8 cellular contexts compared by ENCODE assay signal in the genomic region with DNA sequence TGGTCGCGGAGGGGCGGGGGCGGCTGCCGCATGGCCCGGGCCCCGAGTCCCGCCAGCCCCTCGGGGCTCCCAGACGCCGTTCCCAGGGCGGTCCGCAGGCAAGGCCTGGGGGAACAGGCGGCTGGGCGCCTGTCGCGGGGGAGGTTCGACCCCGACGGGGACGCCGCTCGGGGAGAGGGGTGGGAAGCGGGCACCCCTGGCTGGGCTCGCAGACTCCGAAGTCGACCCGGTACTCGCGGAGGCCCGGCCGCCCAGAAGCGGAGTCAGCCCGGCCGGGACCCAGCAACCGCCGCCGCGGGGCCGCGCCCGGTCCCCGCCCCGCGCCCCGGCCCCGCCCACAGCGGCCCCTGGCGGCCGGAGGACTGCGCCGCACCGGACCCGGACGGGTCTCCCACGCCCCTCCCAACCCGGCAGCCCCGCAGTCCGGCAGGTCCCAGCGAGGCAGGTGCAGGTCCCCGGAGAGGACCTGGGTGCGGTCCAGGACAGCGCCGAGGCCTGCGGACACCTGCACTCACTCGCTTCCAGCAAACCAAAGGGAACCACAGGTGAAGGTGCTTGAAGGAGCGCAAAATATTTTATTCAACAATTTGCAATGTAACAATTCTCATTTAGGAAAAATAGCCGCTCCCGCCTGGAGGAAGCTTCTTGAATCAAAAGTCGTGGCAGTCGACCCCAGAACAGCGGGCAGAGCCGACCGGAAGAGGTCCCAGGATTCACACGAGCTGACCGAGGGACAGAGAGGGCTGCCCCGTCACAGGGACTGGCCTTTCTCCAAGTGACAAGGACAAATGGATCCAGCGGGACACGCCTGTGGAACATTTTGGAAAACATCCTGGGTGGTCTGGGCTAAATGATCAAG. TPM values are rescaled to one million over a fixed set of nuclear protein-coding genes. Genes with fewer than 3 reads are reported as not detected.
DNase-seq lines count a peak whose midpoint lies in the region; ATAC-seq and TF ChIP-seq lines count a peak whose summit lies in the region.

A gene with protein sequence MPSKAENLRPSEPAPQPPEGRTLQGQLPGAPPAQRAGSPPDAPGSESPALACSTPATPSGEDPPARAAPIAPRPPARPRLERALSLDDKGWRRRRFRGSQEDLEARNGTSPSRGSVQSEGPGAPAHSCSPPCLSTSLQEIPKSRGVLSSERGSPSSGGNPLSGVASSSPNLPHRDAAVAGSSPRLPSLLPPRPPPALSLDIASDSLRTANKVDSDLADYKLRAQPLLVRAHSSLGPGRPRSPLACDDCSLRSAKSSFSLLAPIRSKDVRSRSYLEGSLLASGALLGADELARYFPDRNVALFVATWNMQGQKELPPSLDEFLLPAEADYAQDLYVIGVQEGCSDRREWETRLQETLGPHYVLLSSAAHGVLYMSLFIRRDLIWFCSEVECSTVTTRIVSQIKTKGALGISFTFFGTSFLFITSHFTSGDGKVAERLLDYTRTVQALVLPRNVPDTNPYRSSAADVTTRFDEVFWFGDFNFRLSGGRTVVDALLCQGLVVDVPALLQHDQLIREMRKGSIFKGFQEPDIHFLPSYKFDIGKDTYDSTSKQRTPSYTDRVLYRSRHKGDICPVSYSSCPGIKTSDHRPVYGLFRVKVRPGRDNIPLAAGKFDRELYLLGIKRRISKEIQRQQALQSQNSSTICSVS (minus strand): TSS at position 296 of the 859 bp plus-strand sequence. CDS start 426 bp downstream, outside the sequence.

- no peaks in the 10 kb centered on the region for H3K27me3 ChIP-seq in esophagus (ENCODE audit: control insufficient read depth in 1 of 2, insufficient read depth in 2 of 2, low read length in 2 of 2)

- ATAC-seq in GM18868 (IDR thresholded peaks at IDR 0.05; ENCODE audit: unreplicated experiment) (peak; percentile 76), HG03175 (IDR thresholded peaks at IDR 0.05; ENCODE audit: unreplicated experiment) (peak; percentile 69)

- DNase-seq in AG10803 (ENCODE audit: low read depth): peak; percentile 72
- DNase-seq in NOMO-1 treated with dmso at 0.1 percent for 144 hours (lab: John Stamatoyannopoulos, UW; ENCODE audit: unreplicated experiment): peak; percentile 40
- peak; percentile 87 for DNase-seq in activated T-cell treated with anti-CD3 and anti-CD28 coated beads for 48 hours (ENCODE audit: low read depth)
- peak; percentile 73 for DNase-seq in myocyte (ENCODE audit: low read depth)
- peak; percentile 37 to 72 for DNase-seq in stimulated activated CD8-positive, alpha-beta memory T cell treated with anti-CD3 and anti-CD28 coated beads, Interleukin-7, amount 100 ng/mL, for 4 hours (ENCODE audit: low read depth in 2 of 2)

- peaks cover 0 to 17% of the 10 kb centered on the region in 2 donors for H3K4me1 ChIP-seq in esophagus (ENCODE audit: control insufficient read depth in 2 of 2, insufficient read depth in 2 of 2, low read length in 1 of 2)

- H3K4me3 ChIP-seq in AG10803 (ENCODE audit: low read length) (peak within 1 kb of the TSS; percentile 71), esophagus (ENCODE audit: low read depth in 1 of 2, low read length in 2 of 2) (peak within 1 kb of the TSS; percentile 76 to 91)

- peaks cover 19 to 39% of the 10 kb centered on the region in 2 donors for H3K36me3 ChIP-seq in esophagus (ENCODE audit: control insufficient read depth in 2 of 2, insufficient read depth in 2 of 2, low read length in 1 of 2)

- peak within 1 kb of the TSS; percentile 44 to 77 for H3K27ac ChIP-seq in esophagus (ENCODE audit: low read depth in 2 of 2, low read length in 1 of 2)

- no peaks in the 10 kb centered on the region for H3K9me3 ChIP-seq in esophagus (ENCODE audit: control insufficient read depth in 2 of 2, insufficient read depth in 1 of 2, low read depth in 1 of 2, low read length in 1 of 2)

- TF ChIP-seq CTCF in AG10803 (conservative IDR thresholded peaks at IDR 0.05; ENCODE audit: low read length): peak; percentile 42

- WGBS in esophagus, 2 donors: 5% methylated on average over 72 to 79 of the region's 79 CpGs

RNA-seq across cellular contexts. Expression of the gene that starts here (rescaled TPM):
- 10 to 100 TPM in 1 of 2 donors, 1 to 10 TPM in 1; 6.2 to 10.5 TPM for polyA plus RNA-seq in esophagus
- total RNA-seq in myocyte: 8.3 and 12.4 TPM in 2 replicates
- 8.9 TPM for polyA plus RNA-seq in myocyte (2012)

Comparison
In these comparisons a context has a peak if more than half of its experiments do, and no peak if none do; other contexts are left out.
1. Peak in every context shown above with its lines: DNase-seq, ATAC-seq, H3K4me3 ChIP-seq and H3K27ac ChIP-seq.